Comparison of ENCODE assay signal across 11 cellular contexts in the genomic region with DNA sequence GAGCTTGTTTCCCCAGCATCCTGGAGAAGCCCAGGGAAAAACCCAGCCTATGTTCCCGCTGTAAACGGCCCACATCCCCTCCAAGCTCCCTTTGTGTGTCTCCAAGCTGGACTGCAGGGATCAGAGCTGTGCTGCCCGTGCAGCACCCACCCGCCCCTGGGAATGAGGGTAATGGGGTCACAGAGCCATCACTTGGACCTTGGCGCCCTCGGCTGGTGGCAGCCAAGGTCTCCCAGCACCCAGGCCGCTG. TPM values are rescaled to one million over a fixed set of nuclear protein-coding genes. Genes with fewer than 3 reads are reported as not detected.
DNase-seq lines count a peak whose midpoint lies in the region; ATAC-seq, FAIRE-seq and TF ChIP-seq lines count a peak whose summit lies in the region.
"Had no signal": no experiment of that assay in that cellular context is flagged by ENCODE, and none has a peak within 500 bp of the region (broad histone marks: within the 10 kb centered on the region; RNA-seq: fewer than 3 reads in every experiment).

No MANE protein-coding gene starts in this region.

- H3K36me3 ChIP-seq in Loucy (ENCODE audit: insufficient read depth, low read length) = peaks cover 1% of the 10 kb centered on the region; the same call in 1 of the 2 replicates
- no peaks in the 10 kb centered on the region for H3K36me3 ChIP-seq in small intestine (ENCODE audit: control insufficient read depth in 2 of 2, insufficient read depth in 2 of 2, low read length in 2 of 2)
- H3K36me3 ChIP-seq in GM23248 (ENCODE audit: low read depth) = no peaks in the 10 kb centered on the region

- peaks cover 40% of the 10 kb centered on the region for H4K20me1 ChIP-seq in Loucy (ENCODE audit: insufficient read depth, low read length, poor library complexity, severe bottlenecking)
- H4K20me1 ChIP-seq in GM23248 (ENCODE audit: insufficient read depth) = no peaks in the 10 kb centered on the region

- no peaks in the 10 kb centered on the region for H3K9me3 Mint-ChIP-seq in effector memory CD8-positive, alpha-beta T cell

- H3K9me3 ChIP-seq in Loucy (ENCODE audit: insufficient read depth, low read depth, low read length) = no peaks in the 10 kb centered on the region
- H3K9me3 ChIP-seq in small intestine (ENCODE audit: control insufficient read depth, low read depth) = no peaks in the 10 kb centered on the region
- H3K9me3 ChIP-seq in GM23248 (ENCODE audit: low read depth) = no peaks in the 10 kb centered on the region

- in situ Hi-C loops in GM23248 (cut with MboI) = loop anchor here (10.0 kb wide), 1 partner anchor 205 kb away; no protein-coding TSS in a partner anchor

- FAIRE-seq in small intestine (lab: Jason Lieb, UNC) = no peak
- FAIRE-seq: bronchial epithelial cell had no signal

- H3K27ac Mint-ChIP-seq in effector memory CD8-positive, alpha-beta T cell = peak overlapping the region; percentile 90 to 95

- H3K27me3 ChIP-seq in Loucy (ENCODE audit: insufficient read depth, low read length, poor library complexity, severe bottlenecking) (no peaks in the 10 kb centered on the region), small intestine (ENCODE audit: control insufficient read depth in 2 of 2, insufficient read depth in 2 of 2, low read length in 2 of 2) (no peaks in the 10 kb centered on the region), GM23248 (replicated peaks; ENCODE audit: insufficient read depth) (no peaks in the 10 kb centered on the region)

- peak; percentile 24 for TF ChIP-seq CTCF in GM12865 (IDR thresholded peaks at IDR 0.05; ENCODE audit: insufficient read depth, low read depth, low read length, missing control alignments)
- peak; percentile 61 for TF ChIP-seq CTCF in Loucy (conservative IDR thresholded peaks at IDR 0.05; ENCODE audit: low read length)

- H3K79me2 ChIP-seq in Loucy (ENCODE audit: insufficient read depth, low read length) (peaks cover 43% of the 10 kb centered on the region), GM23248 (ENCODE audit: insufficient read depth) (no peaks in the 10 kb centered on the region)

- no peak for DNase-seq in GM12865 (ENCODE audit: low read depth)
- no peak for DNase-seq in effector memory CD8-positive, alpha-beta T cell
- DNase-seq in small intestine = no peak
- DNase-seq in left lobe of liver (ENCODE audit: low spot score) = no peak
- DNase-seq in Ammon's horn (ENCODE audit: low spot score) = no peak
- no peak for DNase-seq in GM23248
- DNase-seq: NCI-H524 treated with DMSO at 0.1 percent for 48 hours, retina had no signal

- H3K4me3 Mint-ChIP-seq in effector memory CD8-positive, alpha-beta T cell = peak overlapping the region; percentile 85 to 99

- peaks cover 48 to 50% of the 10 kb centered on the region in 2 donors for H3K4me1 Mint-ChIP-seq in effector memory CD8-positive, alpha-beta T cell (ENCODE audit: low read depth in 2 of 2)

- H3K9ac ChIP-seq in Loucy (ENCODE audit: low read depth, low read length, poor library complexity, severe bottlenecking) (peak overlapping the region; percentile 98), GM23248 (no peak overlapping the region)

- H3K4me2 ChIP-seq in Loucy (ENCODE audit: low read depth, low read length, poor library complexity, severe bottlenecking) (peak overlapping the region; percentile 94), GM23248 (ENCODE audit: unreplicated experiment) (no peak overlapping the region)

- H2AFZ ChIP-seq in Loucy (ENCODE audit: low read length) = peak overlapping the region; percentile 75; the same call in 1 of the 2 replicates
- H2AFZ ChIP-seq in GM23248 = no peak overlapping the region

- peaks cover 39% of the 10 kb centered on the region for H3K36me3 Mint-ChIP-seq in effector memory CD8-positive, alpha-beta T cell (ENCODE audit: insufficient read depth)

- H3K4me3 ChIP-seq in GM12865 (ENCODE audit: low read depth, low read length) (peak overlapping the region; percentile 95), Loucy (ENCODE audit: low read length, poor library complexity, severe bottlenecking) (peak overlapping the region; percentile 99), small intestine (ENCODE audit: low read depth in 1 of 2, low read length in 2 of 2) (no peak overlapping the region), GM23248 (no peak overlapping the region)

- peaks cover 41% of the 10 kb centered on the region for H3K4me1 ChIP-seq in Loucy (ENCODE audit: insufficient read depth, low read length, poor library complexity, severe bottlenecking)
- peaks cover 2 to 9% of the 10 kb centered on the region in 2 donors for H3K4me1 ChIP-seq in small intestine (ENCODE audit: control insufficient read depth in 2 of 2, insufficient read depth in 1 of 2, low read depth in 1 of 2, low read length in 1 of 2)
- H3K4me1 ChIP-seq in GM23248 (ENCODE audit: insufficient read depth) = peaks cover 2% of the 10 kb centered on the region; the same call in 1 of the 2 replicates

- H3K27me3 Mint-ChIP-seq in effector memory CD8-positive, alpha-beta T cell = no peaks in the 10 kb centered on the region

- no peaks in the 10 kb centered on the region for H3F3A ChIP-seq in Loucy (ENCODE audit: low read depth)
- H3F3A ChIP-seq in GM23248 (ENCODE audit: insufficient read depth) = no peaks in the 10 kb centered on the region

- WGBS in small intestine, 3 donors = 45 to 60% (median 57%) methylated on average over 7 of the region's 7 CpGs
- 79 to 80% methylated on average over 6 to 7 of the region's 7 CpGs for WGBS in GM23248 (ENCODE audit: low coverage in 1 of 2, low lambda C conversion rate in 2 of 2, missing lambda C conversion rate in 2 of 2), 2 experiments

- ATAC-seq in effector memory CD8-positive, alpha-beta T cell (replicated peaks) = no peak
- ATAC-seq in left lobe of liver = no peak
- ATAC-seq in HG02840 (IDR thresholded peaks at IDR 0.05; ENCODE audit: low FRiP score, unreplicated experiment) = no peak

- H3K9me2 ChIP-seq in Loucy (replicated peaks; ENCODE audit: low read depth, low read length) (no peaks in the 10 kb centered on the region), GM23248 (ENCODE audit: insufficient read depth) (no peaks in the 10 kb centered on the region)

- H3K27ac ChIP-seq in small intestine (ENCODE audit: low read depth in 1 of 2, low read length in 1 of 2) (peak overlapping the region; percentile 78 to 84), GM23248 (no peak overlapping the region)

RNA-seq across cellular contexts. Expression of gene INPP5D, which starts 0.7 kb away (rescaled TPM):
- polyA plus RNA-seq in small intestine (1 to 10 TPM; 4.7 to 7.9 (median 5.9) TPM), GM23248 (2016; fragmentation: Nextera tagmentation; extraction: Ambion mirVana) (0.13 and 0.23 TPM in 2 replicates)
- total RNA-seq in left lobe of liver = 5.0 TPM
- not detected in 2 replicates for total RNA-seq in GM23248 (2014; rRNA removed; shearing (Covaris generic))

RNA-seq across cellular contexts. Expression of gene NEU2, which starts 27.0 kb away (rescaled TPM):
- polyA plus RNA-seq in small intestine (not detected), GM23248 (2016; fragmentation: Nextera tagmentation; extraction: Ambion mirVana) (not detected in 2 replicates)
- not detected for total RNA-seq in left lobe of liver
- total RNA-seq in GM23248 (2014; rRNA removed; shearing (Covaris generic)) = not detected in 2 replicates
- total RNA-seq: bronchial epithelial cell had no signal

RNA-seq across cellular contexts. Expression of gene NGEF, which starts 46.4 kb away (rescaled TPM):
- polyA plus RNA-seq in small intestine (10 to 100 TPM; 15.6 to 73.4 (median 47.3) TPM), GM23248 (2016; fragmentation: Nextera tagmentation; extraction: Ambion mirVana) (0.35 TPM in 1 of 2 replicates, not detected in the other)
- total RNA-seq in left lobe of liver = 23.7 TPM
- 0.43 TPM in 1 of 2 replicates, not detected in the other for total RNA-seq in GM23248 (2014; rRNA removed; shearing (Covaris generic))

Comparison
In these comparisons a context has a peak if more than half of its experiments do, and no peak if none do; other contexts are left out.
1. H3K4me3 ChIP-seq: peak in GM12865 (single experiment) and Loucy (single experiment); none in small intestine (0 of 2) and GM23248 (single experiment).
2. RNA of gene NGEF, which starts 46.4 kb away (total RNA-seq): 23.7 TPM in left lobe of liver (single experiment); 0.43 TPM in GM23248; every median in the first group is over 10 times any median in the second.